In the genomic region with DNA sequence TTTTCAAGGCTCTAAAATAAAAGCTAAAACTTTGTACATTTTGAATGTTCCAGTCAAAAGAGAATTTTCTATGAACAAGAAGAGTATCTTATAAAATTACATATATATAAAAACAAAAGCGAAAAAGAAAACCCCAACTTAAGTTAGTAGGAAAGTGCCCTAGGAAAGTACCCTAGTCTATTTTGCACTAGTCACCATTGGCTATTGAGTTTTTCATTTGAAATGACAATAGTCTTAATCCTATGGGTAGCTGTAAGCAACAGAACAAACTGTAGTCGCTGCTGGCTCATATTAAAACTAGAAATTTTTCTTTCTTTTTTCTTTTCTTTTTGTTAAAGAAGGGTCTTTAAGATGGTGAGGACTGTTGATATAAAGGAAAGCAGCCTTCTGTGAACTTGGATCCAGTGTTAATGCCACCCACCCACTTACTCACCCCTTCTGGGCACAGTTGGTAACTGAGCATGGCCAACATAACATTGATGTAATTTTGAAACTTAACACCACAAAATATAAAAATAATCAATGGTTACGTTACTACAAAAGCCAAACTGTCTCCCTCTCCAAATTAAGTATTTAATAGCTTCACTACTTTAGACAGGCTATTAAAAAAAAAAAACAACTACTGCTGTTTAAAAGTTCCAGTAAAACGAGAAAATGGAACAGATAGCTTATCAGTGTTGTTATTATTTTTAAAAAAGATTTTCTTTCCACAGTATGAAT, we compare ENCODE assay signal across 23 cellular contexts.
DNase-seq lines count a peak whose midpoint lies in the region; ATAC-seq and TF ChIP-seq lines count a peak whose summit lies in the region.
"Had no signal": no experiment of that assay in that cellular context is flagged by ENCODE, and none has a peak within 500 bp of the region (broad histone marks: within the 10 kb centered on the region; RNA-seq: fewer than 3 reads in every experiment).

No MANE protein-coding gene starts in this region.

- peak overlapping the region in 1 of 2 donors; percentile 62 for H3K27ac Mint-ChIP-seq in natural killer cell treated with Interleukin-12 subunit alpha and Interleukin-12 subunit beta and Interleukin-15 and Interleukin-18, amount 100 ng/mL, for 72 hours
- no peak overlapping the region for H3K27ac Mint-ChIP-seq in natural killer cell
- no peak overlapping the region for H3K27ac Mint-ChIP-seq in activated naive CD4-positive, alpha-beta T cell treated with anti-CD3 and anti-CD28 coated beads for 36 hours
- H3K27ac Mint-ChIP-seq: CD4-positive, CD25-positive, alpha-beta regulatory T cell had no signal

- H3K36me3 ChIP-seq in MG63 (no peaks in the 10 kb centered on the region; the same call in none of the 2 replicates), psoas muscle (ENCODE audit: insufficient read depth in 1 of 2, low read depth in 1 of 2) (peaks cover 0 to 3% of the 10 kb centered on the region in 2 donors)
- H3K36me3 ChIP-seq: SJCRH30 had no signal

- no peak for DNase-seq in natural killer cell treated with Interleukin-12 subunit alpha and Interleukin-12 subunit beta and Interleukin-15 and Interleukin-18, amount 100 ng/mL, for 72 hours (ENCODE audit: low spot score)
- no peak for DNase-seq in natural killer cell
- peak; percentile 42 for DNase-seq in MG63
- DNase-seq in psoas muscle: no peak
- DNase-seq in activated naive CD4-positive, alpha-beta T cell treated with anti-CD3 and anti-CD28 coated beads for 36 hours: no peak
- no peak for DNase-seq in dorsolateral prefrontal cortex
- DNase-seq: CD4-positive, CD25-positive, alpha-beta regulatory T cell; EL; GM23248; HCEC 1CT; IMR-90; NCI-H1048; NCI-H1417 treated with DMSO at 0.1 percent for 48 hours; NCI-H187; NCI-H2107; NCI-H2227 treated with DMSO at 0.1 percent for 48 hours; NCI-H510A; NCI-H774; OCI-M1; T-helper 1 cell had no signal

- no peaks in the 10 kb centered on the region for H3K9me3 Mint-ChIP-seq in natural killer cell treated with Interleukin-12 subunit alpha and Interleukin-12 subunit beta and Interleukin-15 and Interleukin-18, amount 100 ng/mL, for 72 hours
- no peaks in the 10 kb centered on the region for H3K9me3 Mint-ChIP-seq in natural killer cell
- H3K9me3 Mint-ChIP-seq in activated naive CD4-positive, alpha-beta T cell treated with anti-CD3 and anti-CD28 coated beads for 36 hours: no peaks in the 10 kb centered on the region
- H3K9me3 Mint-ChIP-seq: CD4-positive, CD25-positive, alpha-beta regulatory T cell had no signal

- WGBS in psoas muscle, 3 donors: 71 to 82% (median 76%) methylated on average over 4 of the region's 4 CpGs

- no peaks in the 10 kb centered on the region for H3K9me3 ChIP-seq in MG63
- H3K9me3 ChIP-seq in psoas muscle: no peaks in the 10 kb centered on the region
- H3K9me3 ChIP-seq: SJCRH30 had no signal

- H3K4me1 ChIP-seq in psoas muscle: peaks cover 41% of the 10 kb centered on the region
- H3K4me1 ChIP-seq: SJCRH30 had no signal

- H3K27me3 Mint-ChIP-seq in natural killer cell treated with Interleukin-12 subunit alpha and Interleukin-12 subunit beta and Interleukin-15 and Interleukin-18, amount 100 ng/mL, for 72 hours: no peaks in the 10 kb centered on the region
- no peaks in the 10 kb centered on the region for H3K27me3 Mint-ChIP-seq in natural killer cell (ENCODE audit: low read depth in 2 of 2)
- no peaks in the 10 kb centered on the region for H3K27me3 Mint-ChIP-seq in activated naive CD4-positive, alpha-beta T cell treated with anti-CD3 and anti-CD28 coated beads for 36 hours (ENCODE audit: low read depth)
- H3K27me3 Mint-ChIP-seq: CD4-positive, CD25-positive, alpha-beta regulatory T cell had no signal

- H3K4me3 ChIP-seq in MG63 (no peak overlapping the region), psoas muscle (no peak overlapping the region), dorsolateral prefrontal cortex (no peak overlapping the region)
- H3K4me3 ChIP-seq: GM23248, SJCRH30 had no signal

- no peaks in the 10 kb centered on the region for H3K27me3 ChIP-seq in MG63
- H3K27me3 ChIP-seq in psoas muscle (ENCODE audit: insufficient read depth in 3 of 3, low read length in 2 of 3): no peaks in the 10 kb centered on the region
- H3K27me3 ChIP-seq in dorsolateral prefrontal cortex: no peaks in the 10 kb centered on the region
- H3K27me3 ChIP-seq: SJCRH30 had no signal

- H3K4me3 Mint-ChIP-seq in natural killer cell treated with Interleukin-12 subunit alpha and Interleukin-12 subunit beta and Interleukin-15 and Interleukin-18, amount 100 ng/mL, for 72 hours: peak overlapping the region; percentile 8
- H3K4me3 Mint-ChIP-seq in natural killer cell: no peak overlapping the region
- H3K4me3 Mint-ChIP-seq in activated naive CD4-positive, alpha-beta T cell treated with anti-CD3 and anti-CD28 coated beads for 36 hours: no peak overlapping the region

- TF ChIP-seq CTCF in natural killer cell (IDR thresholded peaks at IDR 0.05): no peak
- TF ChIP-seq CTCF in psoas muscle (IDR thresholded peaks at IDR 0.05): no peak
- no peak for TF ChIP-seq CTCF in dorsolateral prefrontal cortex (IDR thresholded peaks at IDR 0.05 in 54 of 56, conservative IDR thresholded peaks at IDR 0.05 in 2 of 56; ENCODE audit: low read depth in 1 of 56, partially characterized antibody in 56 of 56)

- ATAC-seq in natural killer cell treated with Interleukin-12 subunit alpha and Interleukin-12 subunit beta and Interleukin-15 and Interleukin-18, amount 100 ng/mL, for 72 hours: peak; percentile 52 to 53
- ATAC-seq in natural killer cell (no peak), psoas muscle (peak in 1 of 4 donors; percentile 60), HG02610 (IDR thresholded peaks at IDR 0.05; ENCODE audit: unreplicated experiment) (no peak)

- intact Hi-C loops in natural killer cell (cut with micrococcal nuclease): no loop called here
- intact Hi-C loops in psoas muscle (cut with DNase I): loop anchor here in 1 of 2 donors (10.0 kb wide), 1 partner anchor 215 kb away; a partner anchor contains a TSS
- intact Hi-C loops in activated naive CD4-positive, alpha-beta T cell treated with anti-CD3 and anti-CD28 coated beads for 36 hours (cut with micrococcal nuclease): no loop called here
- intact Hi-C loops in dorsolateral prefrontal cortex (cut with DNase I): no loop called here

- H3K36me3 Mint-ChIP-seq in natural killer cell treated with Interleukin-12 subunit alpha and Interleukin-12 subunit beta and Interleukin-15 and Interleukin-18, amount 100 ng/mL, for 72 hours: no peaks in the 10 kb centered on the region
- no peaks in the 10 kb centered on the region for H3K36me3 Mint-ChIP-seq in natural killer cell
- peaks cover 9% of the 10 kb centered on the region for H3K36me3 Mint-ChIP-seq in activated naive CD4-positive, alpha-beta T cell treated with anti-CD3 and anti-CD28 coated beads for 36 hours (ENCODE audit: low read depth)

- CTCF ChIA-PET in activated naive CD4-positive, alpha-beta T cell treated with anti-CD3 and anti-CD28 coated beads for 36 hours (lab: Charles Lee): interaction anchor here (0.6 kb wide), 1 partner anchor 16 kb away, joined by 5 read pairs; no protein-coding TSS in a partner anchor

- peaks cover 19 to 33% of the 10 kb centered on the region in 2 donors for H3K4me1 Mint-ChIP-seq in natural killer cell treated with Interleukin-12 subunit alpha and Interleukin-12 subunit beta and Interleukin-15 and Interleukin-18, amount 100 ng/mL, for 72 hours (ENCODE audit: low read depth in 2 of 2)
- peaks cover 14 to 31% of the 10 kb centered on the region in 2 donors for H3K4me1 Mint-ChIP-seq in natural killer cell
- H3K4me1 Mint-ChIP-seq in activated naive CD4-positive, alpha-beta T cell treated with anti-CD3 and anti-CD28 coated beads for 36 hours (ENCODE audit: low read depth): no peaks in the 10 kb centered on the region

- H3K27ac ChIP-seq in psoas muscle (peak overlapping the region; percentile 51), dorsolateral prefrontal cortex (no peak overlapping the region)
- H3K27ac ChIP-seq: GM23248, KMS-11, SJCRH30 had no signal

Comparison
In these comparisons a context has a peak if more than half of its experiments do, and no peak if none do; other contexts are left out.
1. ATAC-seq: peak in natural killer cell treated with Interleukin-12 subunit alpha and Interleukin-12 subunit beta and Interleukin-15 and Interleukin-18, amount 100 ng/mL, for 72 hours (2 of 2); none in natural killer cell (0 of 3) and HG02610 (single experiment).